ENCODE assay signal across 8 cellular contexts in genomic region chr22:20494978-20495860, GRCh38. TPM values are rescaled to one million over a fixed set of nuclear protein-coding genes. Genes with fewer than 3 reads are reported as not detected.
DNase-seq lines count a peak whose midpoint lies in the region; ATAC-seq and TF ChIP-seq lines count a peak whose summit lies in the region.

TSS of gene KLHL22 (minus strand) at chr22:20495795. CDS start at chr22:20489211, 6,584 bp downstream.

- H3K27ac Mint-ChIP-seq in T-helper 2 cell treated with Interferon-gamma antibody and Interleukin-4, amounts not matched to agents 5 μg/mL and 100 μg/mL, for 36 hours: peak within 1 kb of the TSS; percentile 88
- peak within 1 kb of the TSS; percentile 76 to 87 for H3K27ac Mint-ChIP-seq in stimulated activated naive CD8-positive, alpha-beta T cell treated with anti-CD3 and anti-CD28 coated beads, Interleukin-15, amount 100 ng/mL, for 72 hours

- H3K27ac ChIP-seq in ectodermal cell (ENCODE audit: insufficient read depth, low read depth, low read length, poor library complexity, severe bottlenecking) (peak within 1 kb of the TSS; percentile 37), lower lobe of right lung (peak within 1 kb of the TSS; percentile 84)

- H3K9me3 Mint-ChIP-seq in T-helper 2 cell treated with Interferon-gamma antibody and Interleukin-4, amounts not matched to agents 5 μg/mL and 100 μg/mL, for 36 hours: no peaks in the 10 kb centered on the region
- no peaks in the 10 kb centered on the region for H3K9me3 Mint-ChIP-seq in stimulated activated naive CD8-positive, alpha-beta T cell treated with anti-CD3 and anti-CD28 coated beads, Interleukin-15, amount 100 ng/mL, for 72 hours

- H3K4me1 Mint-ChIP-seq in T-helper 2 cell treated with Interferon-gamma antibody and Interleukin-4, amounts not matched to agents 5 μg/mL and 100 μg/mL, for 36 hours (ENCODE audit: low read depth): peaks cover 32% of the 10 kb centered on the region
- peaks cover 36% of the 10 kb centered on the region for H3K4me1 Mint-ChIP-seq in stimulated activated naive CD8-positive, alpha-beta T cell treated with anti-CD3 and anti-CD28 coated beads, Interleukin-15, amount 100 ng/mL, for 72 hours

- peaks cover 5% of the 10 kb centered on the region for H3K4me1 ChIP-seq in ectodermal cell (ENCODE audit: control insufficient read depth, insufficient read depth, low read length)
- H3K4me1 ChIP-seq in lower lobe of right lung: peaks cover 15% of the 10 kb centered on the region

- ATAC-seq in GM19455 (IDR thresholded peaks at IDR 0.05; ENCODE audit: unreplicated experiment): peak; percentile 39
- peak; percentile 24 for ATAC-seq in HG03520 (IDR thresholded peaks at IDR 0.05; ENCODE audit: unreplicated experiment)
- ATAC-seq in lower lobe of right lung: peak; percentile 47 to 61
- peak; percentile 49 for ATAC-seq in stimulated activated naive CD8-positive, alpha-beta T cell treated with anti-CD3 and anti-CD28 coated beads, Interleukin-15, amount 100 ng/mL, for 72 hours

- peak within 1 kb of the TSS; percentile 93 for H3K4me3 Mint-ChIP-seq in T-helper 2 cell treated with Interferon-gamma antibody and Interleukin-4, amounts not matched to agents 5 μg/mL and 100 μg/mL, for 36 hours
- H3K4me3 Mint-ChIP-seq in stimulated activated naive CD8-positive, alpha-beta T cell treated with anti-CD3 and anti-CD28 coated beads, Interleukin-15, amount 100 ng/mL, for 72 hours: peak within 1 kb of the TSS; percentile 93

- intact Hi-C loops in lower lobe of right lung (cut with DNase I): no loop called here

- H3K36me3 ChIP-seq in ectodermal cell (ENCODE audit: control insufficient read depth, insufficient read depth, low read length) (no peaks in the 10 kb centered on the region), lower lobe of right lung (no peaks in the 10 kb centered on the region)

- DNase-seq in ELF-1 (ENCODE audit: low read depth, low spot score) (peak; percentile 44), lower lobe of right lung (peak; percentile 68), ecto neural progenitor cell (ENCODE audit: low spot score) (no peak)
- no peak for DNase-seq in T-helper 2 cell treated with Interferon-gamma antibody and Interleukin-4, amounts not matched to agents 5 μg/mL and 100 μg/mL, for 36 hours (ENCODE audit: low spot score)
- peak in 1 of 2 donors; percentile 45 for DNase-seq in stimulated activated naive CD8-positive, alpha-beta T cell treated with anti-CD3 and anti-CD28 coated beads, Interleukin-15, amount 100 ng/mL, for 72 hours

- peaks cover 6% of the 10 kb centered on the region for H3K36me3 Mint-ChIP-seq in T-helper 2 cell treated with Interferon-gamma antibody and Interleukin-4, amounts not matched to agents 5 μg/mL and 100 μg/mL, for 36 hours (ENCODE audit: low read depth)

- H3K27me3 Mint-ChIP-seq in T-helper 2 cell treated with Interferon-gamma antibody and Interleukin-4, amounts not matched to agents 5 μg/mL and 100 μg/mL, for 36 hours (ENCODE audit: low read depth): no peaks in the 10 kb centered on the region
- no peaks in the 10 kb centered on the region for H3K27me3 Mint-ChIP-seq in stimulated activated naive CD8-positive, alpha-beta T cell treated with anti-CD3 and anti-CD28 coated beads, Interleukin-15, amount 100 ng/mL, for 72 hours

- H3K9me3 ChIP-seq in ectodermal cell (ENCODE audit: control insufficient read depth, low read length) (no peaks in the 10 kb centered on the region), lower lobe of right lung (no peaks in the 10 kb centered on the region)

- H3K27me3 ChIP-seq in ectodermal cell (ENCODE audit: control insufficient read depth, insufficient read depth, low read length, poor library complexity, severe bottlenecking) (peaks cover 15% of the 10 kb centered on the region), lower lobe of right lung (ENCODE audit: low read depth) (no peaks in the 10 kb centered on the region)

- 1% methylated on average over 108 of the region's 108 CpGs for WGBS in ectodermal cell, 2 experiments

- TF ChIP-seq CTCF in lower lobe of right lung (IDR thresholded peaks at IDR 0.05): no peak

- H3K4me3 ChIP-seq in ectodermal cell (ENCODE audit: insufficient read depth, low read depth, low read length): peak within 1 kb of the TSS; percentile 77
- peak within 1 kb of the TSS; percentile 93 for H3K4me3 ChIP-seq in lower lobe of right lung

RNA-seq across cellular contexts. Expression of gene KLHL22, which starts in this region (rescaled TPM):
- polyA plus RNA-seq in ectodermal cell (2013, experiment 1 of 4): 27.7 TPM
- 25.6 TPM for polyA plus RNA-seq in ectodermal cell (2013, experiment 2 of 4)
- 15.7 TPM for polyA plus RNA-seq in ectodermal cell (2013, experiment 3 of 4)
- polyA plus RNA-seq in ectodermal cell (2013, experiment 4 of 4): 20.9 TPM
- total RNA-seq in lower lobe of right lung: 24.0 TPM

Comparison
In these comparisons a context has a peak if more than half of its experiments do, and no peak if none do; other contexts are left out.
1. DNase-seq: peak in ELF-1 (single experiment) and lower lobe of right lung (single experiment); none in T-helper 2 cell treated with Interferon-gamma antibody and Interleukin-4, amounts not matched to agents 5 μg/mL and 100 μg/mL, for 36 hours (single experiment) and ecto neural progenitor cell (single experiment).
2. Peak in every context shown above with its lines, with median percentiles within 50 percentile points of each other: ATAC-seq.